ENCODE assay signal across 23 cellular contexts in genomic region chr21:16285646-16286223, GRCh38.
DNase-seq lines count a peak whose midpoint lies in the region; ATAC-seq and TF ChIP-seq lines count a peak whose summit lies in the region.
"Had no signal": no experiment of that assay in that cellular context is flagged by ENCODE, and none has a peak within 500 bp of the region (broad histone marks: within the 10 kb centered on the region; RNA-seq: fewer than 3 reads in every experiment).

No MANE protein-coding gene starts in this region.

- H3K27me3 ChIP-seq in layer of hippocampus (ENCODE audit: control insufficient read depth, insufficient read depth, low read length), result no peaks in the 10 kb centered on the region
- H3K27me3 ChIP-seq in tibial nerve, result no peaks in the 10 kb centered on the region
- H3K27me3 ChIP-seq: Peyer's patch had no signal

- intact Hi-C loops in sciatic nerve (cut with DNase I), result no loop called here

- TF ChIP-seq RAD21 in Ishikawa (IDR thresholded peaks at IDR 0.05; ENCODE audit: low read depth), result no peak

- TF ChIP-seq CTCF in tibial nerve (IDR thresholded peaks at IDR 0.05), result no peak

- H3K4me3 ChIP-seq in tibial nerve, result peak overlapping the region in 1 of 4 donors; percentile 1
- H3K4me3 ChIP-seq: K562, Peyer's patch, SK-N-MC, thoracic aorta had no signal

- WGBS in tibial nerve, 2 donors, result 36 to 42% methylated on average over 4 of the region's 4 CpGs

- TF ChIP-seq EP300 in Ishikawa (IDR thresholded peaks at IDR 0.05; ENCODE audit: borderline replicate concordance) (peak; percentile 81), tibial nerve (IDR thresholded peaks at IDR 0.05) (no peak)

- H3K36me3 ChIP-seq in tibial nerve, result no peaks in the 10 kb centered on the region
- H3K36me3 ChIP-seq: Peyer's patch, thoracic aorta had no signal

- ATAC-seq in sciatic nerve (peak; percentile 11), HG03196 (IDR thresholded peaks at IDR 0.05; ENCODE audit: unreplicated experiment) (no peak), GM21360 (IDR thresholded peaks at IDR 0.05; ENCODE audit: unreplicated experiment) (no peak)
- ATAC-seq: activated CD4-positive, CD25-positive, alpha-beta regulatory T cell treated with anti-CD3 and anti-CD28 coated beads, Interleukin-2, amount 50 U/mL, for 24 hours; activated naive CD4-positive, alpha-beta T cell treated with anti-CD3 and anti-CD28 coated beads, Interleukin-2, amount 50 U/mL, for 72 hours; activated T-cell treated with anti-CD3 and anti-CD28 coated beads, Interleukin-2, amount 50 U/mL, for 72 hours; CD8-positive, alpha-beta T cell; K562 had no signal

- H3K27ac ChIP-seq in layer of hippocampus (ENCODE audit: low read depth, low read length) (peak overlapping the region; percentile 39), tibial nerve (peak overlapping the region in 2 of 4 donors; percentile 41 to 51)
- H3K27ac ChIP-seq: Peyer's patch, SK-N-MC, thoracic aorta had no signal

- H3K4me1 ChIP-seq in tibial nerve, result peaks cover 0 to 69% (median 14%) of the 10 kb centered on the region in 4 donors
- H3K4me1 ChIP-seq: Peyer's patch had no signal

- TF ChIP-seq POLR2A in tibial nerve (IDR thresholded peaks at IDR 0.05), result no peak

- DNase-seq in SK-N-DZ (ENCODE audit: low spot score) (peak; percentile 41), sciatic nerve (ENCODE audit: low spot score) (no peak), tibial nerve (ENCODE audit: low spot score in 2 of 2) (no peak), DMS153 treated with DMSO at 0.1 percent for 48 hours (lab: John Stamatoyannopoulos, UW; ENCODE audit: unreplicated experiment) (no peak)
- DNase-seq: activated CD8-positive, alpha-beta memory T cell treated with anti-CD3 and anti-CD28 coated beads for 24 hours; activated T-cell treated with anti-CD3 and anti-CD28 coated beads, Interleukin-2, amount 50 U/mL, for 72 hours; CD8-positive, alpha-beta T cell; foreskin melanocyte; mesendoderm; MV-4-11; NCI-H2171; NCI-H774; Peyer's patch; T1000 had no signal

- H3K9me3 ChIP-seq in tibial nerve, result no peaks in the 10 kb centered on the region
- H3K9me3 ChIP-seq: Peyer's patch, thoracic aorta had no signal

TF ChIP-seq in Ishikawa, 13 proteins besides CTCF, POLR2A, EP300 and RAD21:
- TF ChIP-seq TEAD4 (IDR thresholded peaks at IDR 0.05), result peak; percentile 65; the same call in 1 of the 2 replicates
- peak; percentile 49 for TF ChIP-seq TCF12 (IDR thresholded peaks at IDR 0.05; ENCODE audit: low read depth)
- TF ChIP-seq FOXM1 (IDR thresholded peaks at IDR 0.05; ENCODE audit: borderline replicate concordance, low read depth), result peak; percentile 64; the same call in 1 of the 2 replicates
- no peak for TF ChIP-seq USF1 (IDR thresholded peaks at IDR 0.05)
